In the genomic region with DNA sequence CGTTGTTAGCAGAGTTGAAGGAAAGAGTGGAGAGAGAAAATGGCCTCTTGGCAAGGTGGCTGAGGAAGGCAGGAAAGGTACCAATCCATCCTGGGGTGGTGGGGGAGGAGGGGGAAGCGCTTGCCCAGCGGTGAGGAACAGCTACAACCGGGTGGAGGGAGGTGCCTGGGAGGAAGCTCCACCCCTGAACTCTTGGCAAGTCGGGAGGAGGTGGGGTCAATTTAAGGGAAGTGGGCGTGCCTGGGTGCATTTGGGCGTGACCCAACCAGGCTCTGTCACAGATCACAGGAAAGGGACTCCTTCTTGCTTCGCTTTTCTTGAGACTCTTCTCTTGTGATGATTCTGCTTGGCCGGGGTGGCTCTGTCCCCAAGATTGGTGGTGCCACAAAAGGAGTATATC, we compare ENCODE assay signal across 8 cellular contexts. TPM values are rescaled to one million over a fixed set of nuclear protein-coding genes. Genes with fewer than 3 reads are reported as not detected.
DNase-seq lines count a peak whose midpoint lies in the region; ATAC-seq, FAIRE-seq and TF ChIP-seq lines count a peak whose summit lies in the region.

No MANE protein-coding gene starts in this region.

- TF ChIP-seq CTCF in H9 (conservative IDR thresholded peaks at IDR 0.05): no peak
- no peak for TF ChIP-seq CTCF in left lung (IDR thresholded peaks at IDR 0.05)

- H3K9me3 ChIP-seq in H9 (ENCODE audit: control insufficient read depth, low read depth, low read length) (peaks cover 15% of the 10 kb centered on the region), left lung (no peaks in the 10 kb centered on the region)

- no peaks in the 10 kb centered on the region for H4K20me1 ChIP-seq in H9 (ENCODE audit: control insufficient read depth, insufficient read depth, insufficient read length)

- no peak overlapping the region for H3T11ph ChIP-seq in H9 (ENCODE audit: low read length)

- H3K27me3 Mint-ChIP-seq in H9 (ENCODE audit: low read depth): no peaks in the 10 kb centered on the region; the same call in none of the 2 replicates

- DNase-seq in GM12892 (ENCODE audit: insufficient read length): peak; percentile 78
- DNase-seq in H9: peak; percentile 91
- DNase-seq in LoVo (ENCODE audit: low spot score): peak; percentile 0
- DNase-seq in activated CD4-positive, CD25-positive, alpha-beta regulatory T cell (lab: John Stamatoyannopoulos, UW): peak; percentile 31 to 63 (median 54)
- peak; percentile 79 for DNase-seq in central memory CD4-positive, alpha-beta T cell
- DNase-seq in left lung: peak; percentile 84 to 88
- peak; percentile 58 for DNase-seq in stimulated activated CD8-positive, alpha-beta memory T cell treated with anti-CD3 and anti-CD28 coated beads, Interleukin-4, amount 100 ng/mL, for 24 hours (ENCODE audit: low read depth)
- DNase-seq in NCI-H1694 (lab: John Stamatoyannopoulos, UW): no peak

- no peak overlapping the region for H2AK5ac ChIP-seq in H9 (ENCODE audit: insufficient read length, low read length)

- ATAC-seq in left lung: peak; percentile 95

- H3K9me3 Mint-ChIP-seq in H9: peaks cover 0 to 82% of the 10 kb centered on the region in 2 experiments; a peak in 3 of 5 replicates

- no peak overlapping the region for H3K14ac ChIP-seq in H9 (ENCODE audit: insufficient read depth, low read length)

- no peaks in the 10 kb centered on the region for H3K79me2 ChIP-seq in H9 (ENCODE audit: insufficient read depth, low read length)

- H3K27ac Mint-ChIP-seq in H9: peak overlapping the region in 1 of 3 experiments; percentile 42; a peak in 1 of 7 replicates

- peak; percentile 97 for FAIRE-seq in GM12892 (lab: Jason Lieb, UNC)

- H2BK12ac ChIP-seq in H9 (ENCODE audit: insufficient read length, low read depth, low read length): no peak overlapping the region

- no peak overlapping the region for H4K91ac ChIP-seq in H9 (ENCODE audit: insufficient read length, low read depth, low read length)

- no peak overlapping the region for H3K4me2 ChIP-seq in H9 (ENCODE audit: insufficient read depth, insufficient read length, low read length)

- H3K4me1 ChIP-seq in H9 (ENCODE audit: insufficient read depth, low read length) (no peaks in the 10 kb centered on the region), left lung (peaks cover 0 to 8% of the 10 kb centered on the region in 2 donors)

- H3K4ac ChIP-seq in H9 (ENCODE audit: low read depth, low read length): no peak overlapping the region

- H2BK20ac ChIP-seq in H9 (ENCODE audit: low read depth, low read length, poor library complexity, severe bottlenecking): no peak overlapping the region

- no peak for TF ChIP-seq POLR2A in GM12892 (IDR thresholded peaks at IDR 0.05; ENCODE audit: low read depth, low read length)

- H2BK120ac ChIP-seq in H9 (ENCODE audit: low read depth, low read length, poor library complexity, severe bottlenecking): no peak overlapping the region

- H3K27me3 ChIP-seq in H9 (ENCODE audit: insufficient read depth, low read length): no peaks in the 10 kb centered on the region
- H3K27me3 ChIP-seq in left lung: no peaks in the 10 kb centered on the region

- H2BK5ac ChIP-seq in H9 (ENCODE audit: insufficient read length, low read length): no peak overlapping the region

- intact Hi-C loops in left lung (cut with DNase I): no loop called here

- H3K27ac ChIP-seq in H9 (ENCODE audit: insufficient read length, low read depth, low read length): no peak overlapping the region
- H3K27ac ChIP-seq in left lung: peak overlapping the region in 1 of 2 donors; percentile 64

- H4K5ac ChIP-seq in H9 (ENCODE audit: insufficient read length, low read depth, low read length): no peak overlapping the region

- H3K36me3 ChIP-seq in left lung: peaks cover 0 to 40% of the 10 kb centered on the region in 2 donors

- no peaks in the 10 kb centered on the region for H3K23me2 ChIP-seq in H9 (ENCODE audit: insufficient read length, low read depth, low read length, poor library complexity, severe bottlenecking)

- H2AFZ ChIP-seq in H9 (ENCODE audit: low read length): no peak overlapping the region

- no CpG with 5 or more reads among the region's 9 CpGs for WGBS in H9 (ENCODE audit: extremely low coverage, insufficient read length, low lambda C conversion rate)

- H3K4me3 ChIP-seq in left lung: no peak overlapping the region

- no peak overlapping the region for H3K23ac ChIP-seq in H9 (ENCODE audit: insufficient read length, low read depth, low read length)

- peak overlapping the region in 1 of 2 experiments; percentile 52; a peak in 2 of 5 replicates for H3K4me3 Mint-ChIP-seq in H9

- H3K18ac ChIP-seq in H9 (ENCODE audit: insufficient read length, low read depth, low read length): no peak overlapping the region

- H2BK15ac ChIP-seq in H9 (ENCODE audit: low read depth, low read length): no peak overlapping the region

- H3K56ac ChIP-seq in H9 (ENCODE audit: insufficient read length, low read depth, low read length): no peak overlapping the region

- H4K8ac ChIP-seq in H9 (replicated peaks; ENCODE audit: insufficient read length, low read depth, low read length): no peak overlapping the region

- H3K9ac ChIP-seq in H9 (ENCODE audit: extremely low read depth, insufficient read length, low read length): no peak overlapping the region

- H3K79me1 ChIP-seq in H9 (ENCODE audit: insufficient read depth, low read depth, low read length, poor library complexity, severe bottlenecking): no peaks in the 10 kb centered on the region

- H3K36me3 Mint-ChIP-seq in H9 (ENCODE audit: insufficient read depth in 1 of 3, low read depth in 3 of 3): peaks cover 6 to 43% (median 12%) of the 10 kb centered on the region in 3 experiments; a peak in 6 of 7 replicates

- H3K4me1 Mint-ChIP-seq in H9: peaks cover 4% of the 10 kb centered on the region in 2 experiments

RNA-seq across cellular contexts. Expression of a gene that starts 41.7 kb away (rescaled TPM):
- 0.83 TPM for polyA plus RNA-seq in GM12892 (2012; ENCODE audit: missing spikeins)
- 6.1 TPM in 2 replicates for total RNA-seq in H9 (2021)
- total RNA-seq in left lung: 10 to 100 TPM; 12.1 to 14.3 TPM
